1 cellular context compared by ENCODE assay signal in the genomic region with DNA sequence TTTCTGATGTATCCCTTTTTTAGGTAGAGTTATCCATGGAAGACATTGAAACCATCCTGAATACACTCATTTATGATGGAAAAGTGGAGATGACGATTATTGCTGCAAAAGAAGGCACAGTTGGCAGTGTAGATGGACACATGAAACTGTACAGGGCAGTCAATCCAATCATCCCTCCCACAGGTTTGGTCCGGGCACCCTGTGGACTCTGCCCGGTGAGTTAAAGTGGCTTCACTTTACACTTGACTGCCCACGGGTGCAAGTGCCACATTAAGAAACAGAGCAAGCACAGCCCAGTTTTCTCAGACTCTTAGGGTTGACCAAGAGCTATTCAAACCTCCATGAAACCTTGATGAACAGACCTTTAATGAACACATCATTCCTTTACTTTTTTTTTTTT.
TF ChIP-seq lines count a peak whose summit lies in the region.

No MANE protein-coding gene starts in this region.

TF ChIP-seq in HepG2, 621 proteins besides CTCF, POLR2A, EP300 and RAD21:
- TF ChIP-seq SRY (CRISPR knock-in tag; IDR thresholded peaks at IDR 0.05): no peak
- TF ChIP-seq KMT2B (CRISPR knock-in tag; IDR thresholded peaks at IDR 0.05): no peak
- TF ChIP-seq, protein P1, sequence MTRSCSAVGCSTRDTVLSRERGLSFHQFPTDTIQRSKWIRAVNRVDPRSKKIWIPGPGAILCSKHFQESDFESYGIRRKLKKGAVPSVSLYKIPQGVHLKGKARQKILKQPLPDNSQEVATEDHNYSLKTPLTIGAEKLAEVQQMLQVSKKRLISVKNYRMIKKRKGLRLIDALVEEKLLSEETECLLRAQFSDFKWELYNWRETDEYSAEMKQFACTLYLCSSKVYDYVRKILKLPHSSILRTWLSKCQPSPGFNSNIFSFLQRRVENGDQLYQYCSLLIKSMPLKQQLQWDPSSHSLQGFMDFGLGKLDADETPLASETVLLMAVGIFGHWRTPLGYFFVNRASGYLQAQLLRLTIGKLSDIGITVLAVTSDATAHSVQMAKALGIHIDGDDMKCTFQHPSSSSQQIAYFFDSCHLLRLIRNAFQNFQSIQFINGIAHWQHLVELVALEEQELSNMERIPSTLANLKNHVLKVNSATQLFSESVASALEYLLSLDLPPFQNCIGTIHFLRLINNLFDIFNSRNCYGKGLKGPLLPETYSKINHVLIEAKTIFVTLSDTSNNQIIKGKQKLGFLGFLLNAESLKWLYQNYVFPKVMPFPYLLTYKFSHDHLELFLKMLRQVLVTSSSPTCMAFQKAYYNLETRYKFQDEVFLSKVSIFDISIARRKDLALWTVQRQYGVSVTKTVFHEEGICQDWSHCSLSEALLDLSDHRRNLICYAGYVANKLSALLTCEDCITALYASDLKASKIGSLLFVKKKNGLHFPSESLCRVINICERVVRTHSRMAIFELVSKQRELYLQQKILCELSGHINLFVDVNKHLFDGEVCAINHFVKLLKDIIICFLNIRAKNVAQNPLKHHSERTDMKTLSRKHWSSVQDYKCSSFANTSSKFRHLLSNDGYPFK (CRISPR knock-in tag; IDR thresholded peaks at IDR 0.05; ENCODE audit: borderline replicate concordance): no peak
- TF ChIP-seq ZBTB42 (CRISPR knock-in tag; IDR thresholded peaks at IDR 0.05): no peak
- no peak for TF ChIP-seq ZNF253 (CRISPR knock-in tag; IDR thresholded peaks at IDR 0.05; ENCODE audit: borderline replicate concordance)
- no peak for TF ChIP-seq ZFP36L1 (CRISPR knock-in tag; IDR thresholded peaks at IDR 0.05)
- TF ChIP-seq, protein P2, sequence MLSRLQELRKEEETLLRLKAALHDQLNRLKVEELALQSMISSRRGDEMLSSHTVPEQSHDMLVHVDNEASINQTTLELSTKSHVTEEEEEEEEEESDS (CRISPR knock-in tag; IDR thresholded peaks at IDR 0.05; ENCODE audit: borderline replicate concordance): no peak
- no peak for TF ChIP-seq SIN3B (IDR thresholded peaks at IDR 0.05; ENCODE audit: low read length)
- no peak for TF ChIP-seq RARG (CRISPR knock-in tag; IDR thresholded peaks at IDR 0.05; ENCODE audit: low read depth)
- TF ChIP-seq EEA1 (CRISPR knock-in tag; IDR thresholded peaks at IDR 0.05; ENCODE audit: borderline replicate concordance): no peak
- TF ChIP-seq, protein P3, sequence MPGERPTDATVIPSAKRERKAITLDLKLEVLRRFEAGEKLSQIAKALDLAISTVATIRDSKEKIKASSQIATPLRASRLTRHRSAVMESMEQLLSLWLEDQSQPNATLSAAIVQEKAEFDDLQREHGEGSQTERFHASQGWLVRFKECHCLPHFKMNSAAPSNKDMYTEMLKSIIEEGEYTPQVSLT (CRISPR knock-in tag; IDR thresholded peaks at IDR 0.05; ENCODE audit: borderline replicate concordance, low read depth): no peak
- TF ChIP-seq NR2F6 (IDR thresholded peaks at IDR 0.05): no peak
- TF ChIP-seq NR2F6 (CRISPR knock-in tag; IDR thresholded peaks at IDR 0.05): no peak
- TF ChIP-seq CBFB (CRISPR knock-in tag; IDR thresholded peaks at IDR 0.05): no peak
- TF ChIP-seq, protein P4, sequence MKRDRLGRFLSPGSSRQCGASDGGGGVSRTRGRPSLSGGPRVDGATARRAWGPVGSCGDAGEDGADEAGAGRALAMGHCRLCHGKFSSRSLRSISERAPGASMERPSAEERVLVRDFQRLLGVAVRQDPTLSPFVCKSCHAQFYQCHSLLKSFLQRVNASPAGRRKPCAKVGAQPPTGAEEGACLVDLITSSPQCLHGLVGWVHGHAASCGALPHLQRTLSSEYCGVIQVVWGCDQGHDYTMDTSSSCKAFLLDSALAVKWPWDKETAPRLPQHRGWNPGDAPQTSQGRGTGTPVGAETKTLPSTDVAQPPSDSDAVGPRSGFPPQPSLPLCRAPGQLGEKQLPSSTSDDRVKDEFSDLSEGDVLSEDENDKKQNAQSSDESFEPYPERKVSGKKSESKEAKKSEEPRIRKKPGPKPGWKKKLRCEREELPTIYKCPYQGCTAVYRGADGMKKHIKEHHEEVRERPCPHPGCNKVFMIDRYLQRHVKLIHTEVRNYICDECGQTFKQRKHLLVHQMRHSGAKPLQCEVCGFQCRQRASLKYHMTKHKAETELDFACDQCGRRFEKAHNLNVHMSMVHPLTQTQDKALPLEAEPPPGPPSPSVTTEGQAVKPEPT (CRISPR knock-in tag; IDR thresholded peaks at IDR 0.05; ENCODE audit: low read depth): no peak
- TF ChIP-seq, protein P5, sequence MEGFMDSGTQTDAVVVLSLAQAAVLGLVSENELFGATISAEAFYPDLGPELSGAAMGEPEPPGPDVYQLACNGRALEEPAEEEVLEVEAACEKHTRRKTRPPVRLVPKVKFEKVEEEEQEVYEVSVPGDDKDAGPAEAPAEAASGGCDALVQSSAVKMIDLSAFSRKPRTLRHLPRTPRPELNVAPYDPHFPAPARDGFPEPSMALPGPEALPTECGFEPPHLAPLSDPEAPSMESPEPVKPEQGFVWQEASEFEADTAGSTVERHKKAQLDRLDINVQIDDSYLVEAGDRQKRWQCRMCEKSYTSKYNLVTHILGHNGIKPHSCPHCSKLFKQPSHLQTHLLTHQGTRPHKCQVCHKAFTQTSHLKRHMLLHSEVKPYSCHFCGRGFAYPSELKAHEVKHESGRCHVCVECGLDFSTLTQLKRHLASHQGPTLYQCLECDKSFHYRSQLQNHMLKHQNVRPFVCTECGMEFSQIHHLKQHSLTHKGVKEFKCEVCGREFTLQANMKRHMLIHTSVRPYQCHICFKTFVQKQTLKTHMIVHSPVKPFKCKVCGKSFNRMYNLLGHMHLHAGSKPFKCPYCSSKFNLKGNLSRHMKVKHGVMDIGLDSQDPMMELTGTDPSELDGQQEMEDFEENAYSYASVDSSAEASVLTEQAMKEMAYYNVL (CRISPR knock-in tag; IDR thresholded peaks at IDR 0.05; ENCODE audit: borderline replicate concordance): no peak
- TF ChIP-seq FOXC1 (CRISPR knock-in tag; IDR thresholded peaks at IDR 0.05; ENCODE audit: borderline replicate concordance): no peak
- no peak for TF ChIP-seq SATB2 (CRISPR knock-in tag; IDR thresholded peaks at IDR 0.05)
- TF ChIP-seq ZNF431 (CRISPR knock-in tag; IDR thresholded peaks at IDR 0.05; ENCODE audit: borderline replicate concordance, low read depth): no peak
